14 cellular contexts compared by ENCODE assay signal in the genomic region with DNA sequence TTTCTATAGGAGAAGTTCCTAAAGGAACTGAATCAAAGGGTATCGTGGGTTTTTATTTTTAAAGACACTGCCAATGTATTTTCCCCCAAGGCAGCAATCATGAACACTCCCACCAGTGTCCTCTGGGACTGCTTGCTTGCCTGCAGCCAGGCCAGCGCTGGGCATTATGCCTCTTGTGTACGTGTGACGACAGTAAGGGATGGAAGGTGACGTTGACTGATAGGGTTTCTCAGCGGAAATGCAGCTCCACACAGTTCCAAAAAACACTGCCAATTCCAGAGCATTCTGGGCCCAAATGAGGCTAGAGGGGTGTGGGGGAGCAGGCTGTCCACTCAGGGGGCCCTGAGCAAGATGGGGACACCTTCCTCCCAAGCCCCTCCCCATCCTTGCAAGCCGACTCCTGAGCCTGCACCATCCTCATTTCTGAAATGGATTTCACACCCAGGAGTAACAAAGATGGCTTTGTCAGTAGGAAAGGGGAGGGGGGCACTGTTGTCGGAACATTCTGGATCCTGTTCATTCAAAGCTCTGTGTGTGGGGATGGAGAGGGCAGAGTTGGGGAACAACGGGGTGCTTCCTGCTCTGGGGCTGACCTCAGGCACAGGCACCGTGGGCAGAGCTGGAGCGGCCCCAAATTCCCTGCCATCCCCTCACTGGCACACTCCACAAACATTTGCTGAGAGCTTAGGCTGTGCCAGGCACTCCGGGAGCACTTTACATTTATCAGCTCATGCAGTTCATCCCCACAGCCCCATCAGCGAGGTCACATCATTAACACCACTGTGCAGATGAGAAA. TPM values are rescaled to one million over a fixed set of nuclear protein-coding genes. Genes with fewer than 3 reads are reported as not detected.
DNase-seq lines count a peak whose midpoint lies in the region; ATAC-seq, FAIRE-seq and TF ChIP-seq lines count a peak whose summit lies in the region.
"Had no signal": no experiment of that assay in that cellular context is flagged by ENCODE, and none has a peak within 500 bp of the region (broad histone marks: within the 10 kb centered on the region; RNA-seq: fewer than 3 reads in every experiment).

No MANE protein-coding gene starts in this region.

- H3K27me3 Mint-ChIP-seq in stimulated activated naive B cell treated with anti-CD40 and anti-IgM and Interleukin-4, amounts not matched to agents 10 μg/mL and 1 μg/mL and 100 μg/mL, for 72 hours = no peaks in the 10 kb centered on the region

- intact Hi-C loops in ascending aorta (cut with DNase I) (loop anchor here (5.0 kb wide), 1 partner anchor 125 kb away; no protein-coding TSS in a partner anchor), left ventricle myocardium inferior (cut with micrococcal nuclease) (no loop called here), spleen (cut with DNase I; ENCODE audit: low total_unique reads) (no loop called here)

- H3K4me3 Mint-ChIP-seq in stimulated activated naive B cell treated with anti-CD40 and anti-IgM and Interleukin-4, amounts not matched to agents 10 μg/mL and 1 μg/mL and 100 μg/mL, for 72 hours = no peak overlapping the region

- H3K9me3 ChIP-seq in ascending aorta = no peaks in the 10 kb centered on the region
- peaks cover 13% of the 10 kb centered on the region for H3K9me3 ChIP-seq in left ventricle myocardium inferior (replicated peaks)
- H3K9me3 ChIP-seq in spleen = peaks cover 0 to 15% (median 9%) of the 10 kb centered on the region in 8 donors
- H3K9me3 ChIP-seq: SK-N-SH had no signal

- no peak overlapping the region for H3K27ac Mint-ChIP-seq in stimulated activated naive B cell treated with anti-CD40 and anti-IgM and Interleukin-4, amounts not matched to agents 10 μg/mL and 1 μg/mL and 100 μg/mL, for 72 hours

- H3K4me1 Mint-ChIP-seq in stimulated activated naive B cell treated with anti-CD40 and anti-IgM and Interleukin-4, amounts not matched to agents 10 μg/mL and 1 μg/mL and 100 μg/mL, for 72 hours = peaks cover 42 to 55% of the 10 kb centered on the region in 2 donors

- H3K36me3 ChIP-seq in ascending aorta = no peaks in the 10 kb centered on the region
- H3K36me3 ChIP-seq in left ventricle myocardium inferior = no peaks in the 10 kb centered on the region
- peaks cover 0 to 76% (median 3%) of the 10 kb centered on the region in 6 donors for H3K36me3 ChIP-seq in spleen

- H3K4me3 ChIP-seq in ascending aorta = peak overlapping the region in 1 of 2 donors; percentile 40
- peak overlapping the region; percentile 37 for H3K4me3 ChIP-seq in left ventricle myocardium inferior
- H3K4me3 ChIP-seq in spleen = no peak overlapping the region

- DNase-seq in HTR-8/SVneo (ENCODE audit: insufficient read length, low spot score) (no peak), ascending aorta (ENCODE audit: low spot score in 2 of 2) (peak in 1 of 2 donors; percentile 83), left ventricle myocardium inferior (peak; percentile 55), spleen (peak; percentile 62), NCI-H128 (lab: John Stamatoyannopoulos, UW; ENCODE audit: unreplicated experiment) (no peak), COLO668 (lab: John Stamatoyannopoulos, UW; ENCODE audit: unreplicated experiment) (no peak)
- no peak for DNase-seq in stimulated activated naive B cell treated with anti-CD40 and anti-IgM and Interleukin-4, amounts not matched to agents 10 μg/mL and 1 μg/mL and 100 μg/mL, for 72 hours
- DNase-seq: GF-D8; NCI-H1105 treated with DMSO at 0.1 percent for 48 hours; OCI-M1; SK-N-SH; stimulated activated CD4-positive, alpha-beta T cell treated with anti-CD3 and anti-CD28 coated beads, Interleukin-12 subunit alpha, Interleukin-12 subunit beta, amount 100 ng/mL, for 4 hours had no signal

- peak; percentile 76 for FAIRE-seq in HTR-8/SVneo (lab: Jason Lieb, UNC)
- FAIRE-seq: TTC549 had no signal

- 90 to 94% (median 93%) methylated on average over 13 of the region's 13 CpGs for WGBS in spleen, 5 donors

- H3K9me3 Mint-ChIP-seq in stimulated activated naive B cell treated with anti-CD40 and anti-IgM and Interleukin-4, amounts not matched to agents 10 μg/mL and 1 μg/mL and 100 μg/mL, for 72 hours = peaks cover 0 to 4% of the 10 kb centered on the region in 2 donors

- TF ChIP-seq CTCF in ascending aorta (IDR thresholded peaks at IDR 0.05) (no peak), left ventricle myocardium inferior (IDR thresholded peaks at IDR 0.05; ENCODE audit: borderline replicate concordance) (peak; percentile 25), spleen (IDR thresholded peaks at IDR 0.05 in 8 of 11, conservative IDR thresholded peaks at IDR 0.05 in 3 of 11) (no peak)

- no peak for ATAC-seq in stimulated activated naive B cell treated with anti-CD40 and anti-IgM and Interleukin-4, amounts not matched to agents 10 μg/mL and 1 μg/mL and 100 μg/mL, for 72 hours (replicated peaks)

- H3K27ac ChIP-seq in ascending aorta = peak overlapping the region; percentile 70 to 72
- peak overlapping the region; percentile 83 for H3K27ac ChIP-seq in left ventricle myocardium inferior (replicated peaks)
- H3K27ac ChIP-seq in spleen = peak overlapping the region in 1 of 8 donors; percentile 0
- H3K27ac ChIP-seq: HL-60 had no signal

- H3K36me3 Mint-ChIP-seq in stimulated activated naive B cell treated with anti-CD40 and anti-IgM and Interleukin-4, amounts not matched to agents 10 μg/mL and 1 μg/mL and 100 μg/mL, for 72 hours = peaks cover 26 to 47% of the 10 kb centered on the region in 2 donors

- TF ChIP-seq POLR2A in spleen (IDR thresholded peaks at IDR 0.05) = no peak

- H3K4me1 ChIP-seq in ascending aorta (peaks cover 7 to 27% of the 10 kb centered on the region in 2 donors), left ventricle myocardium inferior (peaks cover 42% of the 10 kb centered on the region), spleen (peaks cover 5 to 98% (median 72%) of the 10 kb centered on the region in 6 donors)

- H3K27me3 ChIP-seq in ascending aorta (no peaks in the 10 kb centered on the region), left ventricle myocardium inferior (ENCODE audit: low read depth) (no peaks in the 10 kb centered on the region), spleen (replicated peaks in 1 of 7) (no peaks in the 10 kb centered on the region)

RNA-seq across cellular contexts. Expression of a gene that starts 20.0 kb away (rescaled TPM):
- total RNA-seq in ascending aorta (75.4 TPM), left ventricle myocardium inferior (11.2 TPM), spleen (100 to 1,000 TPM; 116 to 279 (median 166) TPM)
- 10 to 100 TPM; 36.7 to 76.7 (median 49.7) TPM for polyA plus RNA-seq in spleen

Comparison
In these comparisons a context has a peak if more than half of its experiments do, and no peak if none do; other contexts are left out.
1. DNase-seq: peak in left ventricle myocardium inferior (single experiment) and spleen (single experiment); none in HTR-8/SVneo (single experiment), NCI-H128 (single experiment), stimulated activated naive B cell treated with anti-CD40 and anti-IgM and Interleukin-4, amounts not matched to agents 10 μg/mL and 1 μg/mL and 100 μg/mL, for 72 hours (single experiment) and COLO668 (single experiment).